In the genomic region with DNA sequence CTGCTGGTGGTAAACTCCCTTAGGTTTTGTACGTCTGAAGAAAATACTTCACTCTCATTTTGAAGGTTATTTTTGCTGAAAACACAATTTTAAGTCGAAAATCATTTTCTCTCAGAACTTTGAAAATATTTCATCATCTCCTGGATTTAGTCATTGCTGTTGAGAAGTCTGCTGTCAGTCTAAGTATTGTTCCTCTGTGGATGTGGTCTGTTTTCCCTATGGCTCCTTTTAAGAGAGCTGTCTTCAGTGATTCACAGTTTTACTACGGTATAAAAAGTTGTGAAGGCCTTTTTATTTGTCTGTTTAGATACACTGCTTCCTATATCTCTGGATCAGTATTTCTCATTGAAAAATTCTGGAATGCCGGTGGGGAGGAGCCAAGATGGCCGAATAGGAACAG, we compare ENCODE assay signal across 22 cellular contexts.
"Had no signal": no experiment of that assay in that cellular context is flagged by ENCODE, and none has a peak within 500 bp of the region (broad histone marks: within the 10 kb centered on the region; RNA-seq: fewer than 3 reads in every experiment).

No MANE protein-coding gene starts in this region.

- H3K4me3 Mint-ChIP-seq: nephron had no signal

- H3K4me3 ChIP-seq: coronary artery, esophagus squamous epithelium, gastrocnemius medialis, pancreas, psoas muscle, right atrium auricular region, testis, uterus had no signal

- H3K27ac Mint-ChIP-seq: nephron had no signal

- H3K27ac ChIP-seq: coronary artery, esophagus squamous epithelium, gastrocnemius medialis, neutrophil, pancreas, psoas muscle, right atrium auricular region, testis, uterus had no signal

- H3K9me3 ChIP-seq: esophagus squamous epithelium, gastrocnemius medialis, neutrophil, pancreas, psoas muscle, testis, uterus had no signal

- H3K36me3 ChIP-seq: esophagus squamous epithelium, gastrocnemius medialis, neutrophil, pancreas, right atrium auricular region, uterus had no signal

- DNase-seq: activated CD4-positive, alpha-beta T cell treated with anti-CD3 and anti-CD28 coated beads for 48 hours; activated CD4-positive, CD25-positive, alpha-beta regulatory T cell; activated effector memory CD4-positive, alpha-beta T cell treated with Interleukin-2 at 50 U/mL for 16 hours; cerebellar nuclear complex; esophagus squamous epithelium; gastrocnemius medialis; head of caudate nucleus; hypothalamus; left ventricle myocardium superior; mammary epithelial cell; midbrain; pancreas; psoas muscle; stimulated activated CD4-positive, alpha-beta T cell treated with anti-CD3 and anti-CD28 coated beads, Interleukin-4, amount 100 ng/mL, for 24 hours; T1000; testis; trophoblast cell; uterus had no signal

- H3K4me1 ChIP-seq: esophagus squamous epithelium, gastrocnemius medialis, pancreas, psoas muscle, right atrium auricular region, testis, uterus had no signal

- ATAC-seq: gastrocnemius medialis, left ventricle myocardium superior, pancreas, psoas muscle had no signal

- H3K27me3 ChIP-seq: esophagus squamous epithelium, gastrocnemius medialis, neutrophil, pancreas, right atrium auricular region, testis, uterus had no signal
